In the genomic region with DNA sequence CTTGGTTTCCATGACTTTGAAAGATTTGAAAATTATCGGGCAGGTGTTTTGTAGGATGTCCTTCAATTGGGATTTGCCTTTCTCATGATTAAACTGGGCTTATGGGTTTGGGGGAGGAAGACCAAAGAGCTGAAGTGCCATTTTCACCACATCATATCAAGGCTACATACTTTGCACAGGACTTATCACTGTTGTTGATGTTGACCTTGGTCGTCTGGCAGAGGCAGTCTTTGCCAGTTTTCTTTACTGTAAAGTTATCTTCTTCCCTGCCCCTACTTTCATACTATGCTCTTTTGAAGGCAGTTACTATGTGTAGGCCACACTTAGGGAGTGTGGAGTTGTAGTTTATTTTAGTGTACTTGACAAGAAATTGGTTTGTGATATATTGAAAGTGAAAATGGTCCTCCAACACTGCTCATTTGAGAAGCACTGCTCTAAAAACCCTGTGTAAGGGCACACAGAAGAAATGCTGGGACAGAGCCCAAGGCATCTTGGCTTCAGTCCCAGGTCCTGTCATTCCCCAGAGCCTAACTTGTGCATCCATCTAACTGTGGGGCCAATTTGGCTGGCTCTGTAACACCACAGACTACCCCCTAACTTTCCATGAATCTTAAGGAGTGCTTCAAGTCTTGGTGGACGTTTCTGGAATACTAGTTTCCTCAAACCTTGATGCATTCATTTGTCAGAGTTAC, we compare ENCODE assay signal across 15 cellular contexts.
DNase-seq lines count a peak whose midpoint lies in the region; ATAC-seq, FAIRE-seq and TF ChIP-seq lines count a peak whose summit lies in the region.
"Had no signal": no experiment of that assay in that cellular context is flagged by ENCODE, and none has a peak within 500 bp of the region (broad histone marks: within the 10 kb centered on the region; RNA-seq: fewer than 3 reads in every experiment).

No MANE protein-coding gene starts in this region.

- H3K4me2 ChIP-seq in Karpas-422 (ENCODE audit: low read depth, low read length, poor library complexity, severe bottlenecking) (peak overlapping the region; percentile 63), astrocyte (ENCODE audit: low read length) (peak overlapping the region; percentile 65)

- intact Hi-C loops in heart right ventricle (cut with DNase I), result no loop called here

- H3K4me3 ChIP-seq in Karpas-422 (ENCODE audit: low read length) (no peak overlapping the region), astrocyte (ENCODE audit: insufficient read depth, low read depth, low read length) (no peak overlapping the region), heart right ventricle (no peak overlapping the region), upper lobe of left lung (no peak overlapping the region)
- H3K4me3 ChIP-seq: ovary, stomach had no signal

- H3K9ac ChIP-seq in Karpas-422 (ENCODE audit: low read length) (peak overlapping the region; percentile 73), astrocyte (ENCODE audit: low read length) (no peak overlapping the region)

- 31 to 50% methylated on average over 3 of the region's 3 CpGs for WGBS in heart right ventricle, 2 donors
- 64 to 66% methylated on average over 3 of the region's 3 CpGs for WGBS in upper lobe of left lung, 2 donors

- ATAC-seq in heart right ventricle, result peak; percentile 67 to 93 (median 89)
- no peak for ATAC-seq in GM18517 (IDR thresholded peaks at IDR 0.05; ENCODE audit: unreplicated experiment)
- no peak for ATAC-seq in upper lobe of left lung (ENCODE audit: low FRiP score in 2 of 2)

- H2AFZ ChIP-seq in Karpas-422 (ENCODE audit: low read length), result peak overlapping the region; percentile 35
- peak overlapping the region; percentile 27 for H2AFZ ChIP-seq in astrocyte (ENCODE audit: low read depth, low read length)

- H4K20me1 ChIP-seq in Karpas-422 (ENCODE audit: insufficient read depth, low read depth, low read length) (no peaks in the 10 kb centered on the region), astrocyte (ENCODE audit: insufficient read depth, low read length) (no peaks in the 10 kb centered on the region)

- H3K27ac Mint-ChIP-seq in astrocyte (ENCODE audit: unreplicated experiment), result peak overlapping the region; percentile 5

- H3K27me3 Mint-ChIP-seq in astrocyte (ENCODE audit: low read depth, unreplicated experiment), result no peaks in the 10 kb centered on the region

- H3K27ac ChIP-seq in Karpas-422 (ENCODE audit: low read length) (peak overlapping the region; percentile 97), astrocyte (ENCODE audit: low read depth, low read length) (peak overlapping the region; percentile 53), heart right ventricle (peak overlapping the region in 7 of 10 donors; percentile 52 to 66 (median 57)), upper lobe of left lung (no peak overlapping the region)
- H3K27ac ChIP-seq: HL-60, ovary, stomach had no signal

- peaks cover 6% of the 10 kb centered on the region for H3K9me3 Mint-ChIP-seq in astrocyte (ENCODE audit: unreplicated experiment)

- H3K36me3 ChIP-seq in Karpas-422 (ENCODE audit: insufficient read depth, low read length) (no peaks in the 10 kb centered on the region), astrocyte (ENCODE audit: insufficient read depth, low read length) (no peaks in the 10 kb centered on the region), heart right ventricle (no peaks in the 10 kb centered on the region), upper lobe of left lung (no peaks in the 10 kb centered on the region)
- H3K36me3 ChIP-seq: ovary, stomach had no signal

- no peak for TF ChIP-seq CTCF in astrocyte (IDR thresholded peaks at IDR 0.05; ENCODE audit: insufficient read depth, low read depth, low read length)
- TF ChIP-seq CTCF in heart right ventricle (IDR thresholded peaks at IDR 0.05), result no peak
- TF ChIP-seq CTCF in upper lobe of left lung (IDR thresholded peaks at IDR 0.05), result no peak

- H3K79me2 ChIP-seq in Karpas-422 (ENCODE audit: low read length), result no peaks in the 10 kb centered on the region
- H3K79me2 ChIP-seq in astrocyte (ENCODE audit: insufficient read depth, low read length), result no peaks in the 10 kb centered on the region

- no peak for TF ChIP-seq POLR2A in upper lobe of left lung (IDR thresholded peaks at IDR 0.05)

- no peak overlapping the region for H3K4me3 Mint-ChIP-seq in astrocyte (ENCODE audit: unreplicated experiment)

- DNase-seq in Karpas-422 (peak; percentile 46), astrocyte (ENCODE audit: low read depth) (peak; percentile 59), heart right ventricle (peak; percentile 48 to 64), putamen (ENCODE audit: low spot score) (peak; percentile 88), retina (no peak), HPDE6-E6E7 (ENCODE audit: extremely low spot score) (no peak), upper lobe of left lung (no peak)
- DNase-seq: islet precursor cell; NCI-H510A treated with DMSO at 0.1 percent for 48 hours; ovary; SHP77; stimulated activated CD4-positive, alpha-beta T cell treated with anti-CD3 and anti-CD28 coated beads, Interleukin-4, amount 100 ng/mL, for 4 hours; stomach had no signal

- no peak for TF ChIP-seq EP300 in upper lobe of left lung (IDR thresholded peaks at IDR 0.05)

- no peaks in the 10 kb centered on the region for H3K27me3 ChIP-seq in Karpas-422 (ENCODE audit: low read length)
- H3K27me3 ChIP-seq in astrocyte (ENCODE audit: insufficient read depth, low read length), result no peaks in the 10 kb centered on the region
- H3K27me3 ChIP-seq in heart right ventricle, result no peaks in the 10 kb centered on the region
- no peaks in the 10 kb centered on the region for H3K27me3 ChIP-seq in upper lobe of left lung
- H3K27me3 ChIP-seq: ovary, stomach had no signal

- H3K4me1 Mint-ChIP-seq in astrocyte (ENCODE audit: low read depth, unreplicated experiment), result peaks cover 20% of the 10 kb centered on the region

- H3K36me3 Mint-ChIP-seq in astrocyte (ENCODE audit: low read depth, unreplicated experiment), result no peaks in the 10 kb centered on the region

- H3K9me3 ChIP-seq in Karpas-422 (ENCODE audit: low read length) (no peaks in the 10 kb centered on the region), astrocyte (ENCODE audit: insufficient read depth, low read depth, low read length) (no peaks in the 10 kb centered on the region), heart right ventricle (no peaks in the 10 kb centered on the region), upper lobe of left lung (no peaks in the 10 kb centered on the region)
- H3K9me3 ChIP-seq: ovary, stomach had no signal

- H3K4me1 ChIP-seq in Karpas-422 (ENCODE audit: low read length), result peaks cover 69% of the 10 kb centered on the region
- H3K4me1 ChIP-seq in astrocyte (ENCODE audit: insufficient read depth, low read length), result peaks cover 18% of the 10 kb centered on the region
- H3K4me1 ChIP-seq in heart right ventricle, result peaks cover 0 to 36% (median 20%) of the 10 kb centered on the region in 9 donors
- peaks cover 0 to 8% (median 4%) of the 10 kb centered on the region in 4 donors for H3K4me1 ChIP-seq in upper lobe of left lung
- H3K4me1 ChIP-seq: stomach had no signal

- peak; percentile 68 for FAIRE-seq in astrocyte (lab: Jason Lieb, UNC)

- H3K9me2 ChIP-seq in Karpas-422 (replicated peaks; ENCODE audit: insufficient read depth, low read length), result no peaks in the 10 kb centered on the region

Comparison
In these comparisons a context has a peak if more than half of its experiments do, and no peak if none do; other contexts are left out.
1. DNase-seq: peak in Karpas-422 (single experiment), astrocyte (single experiment), heart right ventricle (2 of 2) and putamen (single experiment); none in retina (single experiment), HPDE6-E6E7 (single experiment) and upper lobe of left lung (0 of 2).
2. H3K27ac ChIP-seq: peak in Karpas-422 (single experiment), astrocyte (single experiment) and heart right ventricle (7 of 10); none in upper lobe of left lung (0 of 4).
3. ATAC-seq: peak in heart right ventricle (8 of 8); none in GM18517 (single experiment) and upper lobe of left lung (0 of 2).